14 cellular contexts compared by ENCODE assay signal in the genomic region with DNA sequence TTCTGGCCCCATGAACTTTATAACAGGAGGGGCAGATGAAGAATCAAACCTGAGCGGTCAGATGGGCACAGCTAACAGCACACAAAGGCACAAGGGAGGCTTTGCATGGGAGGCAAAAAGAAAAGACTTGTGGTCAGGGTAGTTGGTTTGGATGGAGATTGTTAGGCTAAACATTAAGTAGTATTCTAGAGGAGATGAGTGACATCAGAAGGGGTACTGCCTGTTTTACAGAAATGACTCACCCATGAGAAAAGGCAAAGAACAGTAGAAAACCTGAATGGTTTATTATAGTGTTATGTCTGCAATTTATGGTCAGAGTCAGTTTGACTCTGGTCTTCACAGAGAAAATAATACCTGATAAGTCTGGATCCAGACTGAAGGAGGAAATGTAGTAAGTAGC.
"Had no signal": no experiment of that assay in that cellular context is flagged by ENCODE, and none has a peak within 500 bp of the region (broad histone marks: within the 10 kb centered on the region; RNA-seq: fewer than 3 reads in every experiment).

No MANE protein-coding gene starts in this region.

- DNase-seq: activated B cell treated with CpG ODN at 0.5 μM for 24 hours; activated CD4-positive, alpha-beta T cell treated with anti-CD3 and anti-CD28 coated beads, Interleukin-2, amount 10 ng/mL, durations not matched to agents 24 days and 14 days; activated naive CD4-positive, alpha-beta T cell treated with anti-CD3 and anti-CD28 coated beads, Interleukin-2, amount 50 U/mL, for 16 hours; adrenal gland; central memory CD4-positive, alpha-beta T cell; cortex of kidney; effector CD8-positive, alpha-beta T cell; foreskin melanocyte; head of caudate nucleus; left colon; mucosa of descending colon; naive thymus-derived CD8-positive, alpha-beta T cell had no signal

- ATAC-seq: activated T-helper 17 cell treated with anti-CD3 and anti-CD28 coated beads, Interleukin-2, amount 50 U/mL, for 72 hours; left colon; mucosa of descending colon; naive thymus-derived CD8-positive, alpha-beta T cell; stimulated activated effector memory CD8-positive, alpha-beta T cell treated with anti-CD3 and anti-CD28 coated beads, Interleukin-12 subunit alpha, Interleukin-12 subunit beta, amount 100 ng/mL, for 72 hours had no signal
